In the genomic region with DNA sequence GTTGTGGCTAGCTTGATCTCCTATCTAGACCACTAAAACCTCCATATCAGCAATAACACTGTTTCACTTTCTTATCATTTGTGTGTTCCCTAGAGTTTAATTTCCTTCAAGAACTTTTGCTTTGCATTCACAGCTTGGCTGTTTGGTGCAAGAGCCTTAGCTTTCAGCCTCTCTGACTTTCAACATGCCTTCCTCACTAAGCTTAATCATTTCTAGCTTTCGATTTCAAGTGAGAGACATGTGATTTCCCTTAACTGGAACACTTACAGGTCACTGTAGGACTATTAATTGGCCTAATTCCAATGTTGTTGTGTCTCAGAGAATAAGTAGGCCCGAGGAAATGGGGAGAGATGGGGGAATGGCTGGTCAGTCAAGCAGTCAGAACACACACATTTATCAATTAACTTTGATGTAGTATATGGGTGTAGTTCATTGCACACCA, we compare ENCODE assay signal across 9 cellular contexts. TPM values are rescaled to one million over a fixed set of nuclear protein-coding genes. Genes with fewer than 3 reads are reported as not detected.
DNase-seq lines count a peak whose midpoint lies in the region; ATAC-seq lines count a peak whose summit lies in the region.
"Had no signal": no experiment of that assay in that cellular context is flagged by ENCODE, and none has a peak within 500 bp of the region (broad histone marks: within the 10 kb centered on the region; RNA-seq: fewer than 3 reads in every experiment).

No MANE protein-coding gene starts in this region.

- DNase-seq in ACHN (peak; percentile 29), dermis blood vessel endothelial cell (peak; percentile 69), NCI-H187 treated with DMSO at 0.1 percent for 48 hours (lab: John Stamatoyannopoulos, UW) (no peak), NCI-H446 (lab: John Stamatoyannopoulos, UW) (no peak), HPDE6-E6E7 (ENCODE audit: extremely low spot score) (no peak), AG08396 (ENCODE audit: low spot score) (no peak)
- DNase-seq: COR-L47 had no signal

- ATAC-seq in GM19455 (IDR thresholded peaks at IDR 0.05; ENCODE audit: unreplicated experiment) (peak; percentile 92), HG03175 (IDR thresholded peaks at IDR 0.05; ENCODE audit: unreplicated experiment) (peak; percentile 95)

- in situ Hi-C loops in ACHN (cut with HindIII; ENCODE audit: low pct_ligation_motif_present, low pct_unique_long_range_greater_than_20kb, low sequenced_read_pairs), result no loop called here

RNA-seq across cellular contexts. Expression of gene BPGM, which starts 10.6 kb away (rescaled TPM):
- total RNA-seq in dermis blood vessel endothelial cell, result 20.3 and 20.6 TPM in 2 replicates

Comparison
In these comparisons a context has a peak if more than half of its experiments do, and no peak if none do; other contexts are left out.
1. DNase-seq: peak in ACHN (single experiment) and dermis blood vessel endothelial cell (single experiment); none in NCI-H187 treated with DMSO at 0.1 percent for 48 hours (single experiment), NCI-H446 (0 of 2), HPDE6-E6E7 (single experiment) and AG08396 (single experiment).